Comparison of ENCODE assay signal across 6 cellular contexts in the genomic region with DNA sequence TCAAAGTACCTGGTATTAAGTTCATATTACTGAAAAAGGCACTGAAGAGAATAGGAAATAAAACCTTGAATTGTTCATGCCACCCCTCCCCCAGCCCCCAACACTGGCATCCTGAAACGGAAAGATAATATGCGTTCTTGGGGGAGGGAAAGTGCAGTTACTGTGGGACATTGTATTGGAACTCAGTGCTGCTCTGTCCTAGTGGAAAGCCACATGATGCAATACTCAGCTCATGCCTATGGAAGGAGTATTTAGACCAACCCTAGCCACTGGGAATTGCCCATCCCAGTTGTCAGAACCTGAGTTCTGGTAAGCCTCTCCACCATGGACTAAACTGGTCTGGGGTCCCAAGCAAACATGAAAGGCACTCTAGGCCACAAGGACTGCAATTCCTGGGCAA.
"Had no signal": no experiment of that assay in that cellular context is flagged by ENCODE, and none has a peak within 500 bp of the region (broad histone marks: within the 10 kb centered on the region; RNA-seq: fewer than 3 reads in every experiment).

No MANE protein-coding gene starts in this region.

- DNase-seq: GOT3, H9, HCEC 1CT, KG1 had no signal

- H3K4me3 Mint-ChIP-seq: H9 had no signal

- H3K4me3 ChIP-seq: K562 had no signal

- FAIRE-seq: H54, K562 had no signal

- ATAC-seq: K562 had no signal
